Comparison of ENCODE assay signal across 11 cellular contexts in the genomic region with DNA sequence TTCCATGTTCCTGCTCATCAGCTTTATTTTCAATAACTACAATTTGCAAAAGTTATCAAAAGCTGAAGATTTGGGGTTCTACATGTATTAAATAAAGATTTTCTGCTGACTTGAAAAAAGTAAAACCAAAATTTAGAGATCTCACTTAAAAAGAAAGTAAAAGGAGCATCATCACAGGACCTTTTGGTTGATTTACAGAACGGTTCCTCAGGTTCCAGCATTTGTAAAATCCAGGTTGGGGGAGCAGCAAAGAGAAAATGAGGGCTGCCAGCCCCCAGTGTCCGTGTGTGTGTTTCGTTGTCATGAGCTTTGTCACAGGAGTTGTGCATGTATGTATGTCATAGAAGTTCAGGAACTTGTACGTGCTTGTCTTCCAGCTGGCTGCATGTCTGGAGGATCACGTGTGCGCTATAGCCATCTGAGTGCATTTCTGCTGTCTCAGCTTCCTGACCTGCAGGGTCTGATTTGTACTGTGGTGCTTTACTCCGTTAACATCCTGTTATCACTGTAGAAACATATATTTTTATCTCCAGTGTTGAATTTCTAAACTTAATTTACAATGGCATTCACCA. TPM values are rescaled to one million over a fixed set of nuclear protein-coding genes. Genes with fewer than 3 reads are reported as not detected.
DNase-seq lines count a peak whose midpoint lies in the region; ATAC-seq, FAIRE-seq and TF ChIP-seq lines count a peak whose summit lies in the region.
"Had no signal": no experiment of that assay in that cellular context is flagged by ENCODE, and none has a peak within 500 bp of the region (broad histone marks: within the 10 kb centered on the region; RNA-seq: fewer than 3 reads in every experiment).

No MANE protein-coding gene starts in this region.

- H3K4me3 ChIP-seq in OCI-LY1 (ENCODE audit: low read depth, low read length, poor library complexity, severe bottlenecking) = peak overlapping the region; percentile 35
- H3K4me3 ChIP-seq in kidney (ENCODE audit: low read length in 2 of 2) = no peak overlapping the region

- H3K4me1 ChIP-seq in OCI-LY1 (ENCODE audit: insufficient read depth, low read length, severe bottlenecking) = peaks cover 73% of the 10 kb centered on the region
- peaks cover 0 to 2% of the 10 kb centered on the region in 2 donors for H3K4me1 ChIP-seq in kidney (ENCODE audit: control insufficient read depth in 1 of 2, insufficient read depth in 1 of 2, low read depth in 1 of 2, low read length in 2 of 2)

- H3K79me2 ChIP-seq in OCI-LY1 (ENCODE audit: insufficient read depth, low read length) = no peaks in the 10 kb centered on the region

- H3K9me3 ChIP-seq in OCI-LY1 (ENCODE audit: low read length) (no peaks in the 10 kb centered on the region), kidney (ENCODE audit: control insufficient read depth in 1 of 2, low read length in 2 of 2) (no peaks in the 10 kb centered on the region)
- H3K9me3 ChIP-seq: esophagus squamous epithelium had no signal

- H3K27ac ChIP-seq in OCI-LY1 (ENCODE audit: low read depth, low read length, poor library complexity, severe bottlenecking) = peak overlapping the region; percentile 67
- no peak overlapping the region for H3K27ac ChIP-seq in kidney (ENCODE audit: low read depth in 2 of 2, low read length in 2 of 2)
- H3K27ac ChIP-seq: esophagus squamous epithelium had no signal

- peak overlapping the region; percentile 55 for H3K4me2 ChIP-seq in OCI-LY1 (ENCODE audit: low read length)

- no peaks in the 10 kb centered on the region for H3K36me3 ChIP-seq in OCI-LY1 (ENCODE audit: insufficient read depth, low read length)
- H3K36me3 ChIP-seq in kidney (ENCODE audit: control insufficient read depth in 1 of 2, insufficient read depth in 2 of 2, low read length in 2 of 2) = no peaks in the 10 kb centered on the region
- H3K36me3 ChIP-seq: esophagus squamous epithelium had no signal

- H3K9ac ChIP-seq in OCI-LY1 (ENCODE audit: low read length) (peak overlapping the region; percentile 42), kidney (ENCODE audit: low read length in 2 of 2) (no peak overlapping the region)

- H3K9me2 ChIP-seq in OCI-LY1 (ENCODE audit: low read depth, low read length) = no peaks in the 10 kb centered on the region

- DNase-seq in NCI-H1436 (lab: John Stamatoyannopoulos, UW) (peak; percentile 13), NCI-H1436 treated with DMSO at 0.1 percent for 48 hours (lab: John Stamatoyannopoulos, UW) (no peak), dermis microvascular lymphatic vessel endothelial cell (ENCODE audit: low read depth in 2 of 2) (peak; percentile 50 to 85), pons (ENCODE audit: low spot score) (peak; percentile 53), kidney (no peak)
- DNase-seq in stimulated activated CD4-positive, alpha-beta T cell treated with anti-CD3 and anti-CD28 coated beads, Interleukin-4, amount 100 ng/mL, for 4 hours = no peak
- DNase-seq: 8988T, esophagus squamous epithelium had no signal

- no peaks in the 10 kb centered on the region for H4K20me1 ChIP-seq in OCI-LY1 (ENCODE audit: insufficient read depth, low read length)

- no peak for FAIRE-seq in kidney (lab: Jason Lieb, UNC)

- no peaks in the 10 kb centered on the region for H3K27me3 ChIP-seq in OCI-LY1 (ENCODE audit: insufficient read depth, low read length)
- H3K27me3 ChIP-seq: esophagus squamous epithelium had no signal

- intact Hi-C loops in kidney (cut with DNase I) = no loop called here

- no peak for ATAC-seq in HG03354 (IDR thresholded peaks at IDR 0.05; ENCODE audit: poor library complexity, severe bottlenecking, unreplicated experiment)

- no peaks in the 10 kb centered on the region for H3F3A ChIP-seq in OCI-LY1 (ENCODE audit: insufficient read depth, low read length)

- H2AFZ ChIP-seq in OCI-LY1 (ENCODE audit: low read length) = peak overlapping the region; percentile 30; the same call in 1 of the 2 replicates

- TF ChIP-seq CTCF in OCI-LY1 (IDR thresholded peaks at IDR 0.05; ENCODE audit: low read length) = no peak
- no peak for TF ChIP-seq CTCF in kidney (IDR thresholded peaks at IDR 0.05; ENCODE audit: borderline replicate concordance, extremely low read depth, insufficient read depth)

RNA-seq across cellular contexts. Expression of gene MOV10L1, which starts 15.8 kb away (rescaled TPM):
- total RNA-seq in dermis microvascular lymphatic vessel endothelial cell (22.7 and 44.1 TPM in 2 replicates), kidney (0.38 TPM)
- 0.62 TPM for polyA plus RNA-seq in kidney (ENCODE audit: insufficient read depth, low read depth, low replicate concordance)

RNA-seq across cellular contexts. Expression of gene MLC1, which starts 20.4 kb away (rescaled TPM):
- total RNA-seq in dermis microvascular lymphatic vessel endothelial cell = not detected in 2 replicates
- 0.28 TPM for total RNA-seq in kidney
- polyA plus RNA-seq in kidney (ENCODE audit: insufficient read depth, low read depth, low replicate concordance) = not detected
- total RNA-seq: myocyte had no signal

RNA-seq across cellular contexts. Expression of gene TTLL8, which starts 47.5 kb away (rescaled TPM):
- total RNA-seq in dermis microvascular lymphatic vessel endothelial cell (not detected in 2 replicates), kidney (not detected)
- polyA plus RNA-seq in kidney (ENCODE audit: insufficient read depth, low read depth, low replicate concordance) = not detected
- total RNA-seq: esophagus squamous epithelium, myocyte had no signal

Comparison
In these comparisons a context has a peak if more than half of its experiments do, and no peak if none do; other contexts are left out.
1. DNase-seq: peak in NCI-H1436 (single experiment), dermis microvascular lymphatic vessel endothelial cell (2 of 2) and pons (single experiment); none in NCI-H1436 treated with DMSO at 0.1 percent for 48 hours (single experiment), stimulated activated CD4-positive, alpha-beta T cell treated with anti-CD3 and anti-CD28 coated beads, Interleukin-4, amount 100 ng/mL, for 4 hours (0 of 2) and kidney (single experiment).
2. RNA of gene MOV10L1, which starts 15.8 kb away (total RNA-seq): 22.7 to 44.1 TPM in dermis microvascular lymphatic vessel endothelial cell; 0.38 TPM in kidney (single experiment); every median in the first group is over 10 times any median in the second.